Comparison of ENCODE assay signal across 20 cellular contexts in genomic region chr3:195700319-195700718, GRCh38.
"Had no signal": no experiment of that assay in that cellular context is flagged by ENCODE, and none has a peak within 500 bp of the region (broad histone marks: within the 10 kb centered on the region; RNA-seq: fewer than 3 reads in every experiment).

No MANE protein-coding gene starts in this region.

- H3K9me3 Mint-ChIP-seq: effector memory CD8-positive, alpha-beta T cell; immature natural killer cell; naive B cell; type B pancreatic cell had no signal

- FAIRE-seq: keratinocyte had no signal

- H3K4me3 Mint-ChIP-seq: effector memory CD8-positive, alpha-beta T cell; immature natural killer cell; naive B cell; type B pancreatic cell had no signal

- H3K4me3 ChIP-seq: esophagus squamous epithelium, gastroesophageal sphincter, left ventricle myocardium inferior, lung, sigmoid colon, skin epidermis, thyroid gland had no signal

- H3K4me1 Mint-ChIP-seq: naive B cell had no signal

- H3K9me3 ChIP-seq: esophagus squamous epithelium, gastroesophageal sphincter, left ventricle myocardium inferior, neutrophil, sigmoid colon, thyroid gland had no signal

- H3K4me1 ChIP-seq: thyroid gland had no signal

- H3K27ac Mint-ChIP-seq: effector memory CD8-positive, alpha-beta T cell; type B pancreatic cell had no signal

- DNase-seq: effector memory CD8-positive, alpha-beta T cell; esophagus squamous epithelium; foreskin fibroblast; glutamatergic neuron; immature natural killer cell; left ventricle myocardium inferior; mesenchymal stem cell; naive B cell; sigmoid colon; stimulated activated CD4-positive, alpha-beta T cell treated with anti-CD3 and anti-CD28 coated beads, Interleukin-2, amount 100 ng/mL, for 24 hours; stimulated activated CD4-positive, alpha-beta T cell treated with anti-CD3 and anti-CD28 coated beads, Interleukin-4, amount 100 ng/mL, for 4 hours; stimulated activated naive CD4-positive, alpha-beta T cell treated with Interleukin-2 at 50 U/mL for 16 hours; thyroid gland had no signal

- ATAC-seq: effector memory CD8-positive, alpha-beta T cell; gastroesophageal sphincter had no signal

- H3K27ac ChIP-seq: epithelial cell of prostate, esophagus squamous epithelium, gastroesophageal sphincter, left ventricle myocardium inferior, neutrophil, sigmoid colon, skin epidermis, thyroid gland had no signal

- H3K27me3 ChIP-seq: esophagus squamous epithelium, gastroesophageal sphincter, neutrophil, sigmoid colon, thyroid gland had no signal

- H3K27me3 Mint-ChIP-seq: effector memory CD8-positive, alpha-beta T cell; naive B cell; type B pancreatic cell had no signal
